ENCODE assay signal across 8 cellular contexts in genomic region chr1:235866913-235867850, GRCh38. TPM values are rescaled to one million over a fixed set of nuclear protein-coding genes. Genes with fewer than 3 reads are reported as not detected.
DNase-seq lines count a peak whose midpoint lies in the region; TF ChIP-seq lines count a peak whose summit lies in the region.

No MANE protein-coding gene starts in this region.

- H3K18ac ChIP-seq in mesenchymal stem cell (ENCODE audit: low read depth in 1 of 2, low read length in 2 of 2), result peak overlapping the region in 1 of 2 experiments; percentile 84

- H3K4me1 ChIP-seq in effector memory CD4-positive, alpha-beta T cell (ENCODE audit: control insufficient read depth, insufficient read depth, low read length, poor library complexity, severe bottlenecking), result peaks cover 15% of the 10 kb centered on the region
- H3K4me1 ChIP-seq in mesenchymal stem cell (ENCODE audit: control insufficient read depth, insufficient read depth, low read depth, low read length), result peaks cover 2% of the 10 kb centered on the region

- H3K27ac ChIP-seq in effector memory CD4-positive, alpha-beta T cell (ENCODE audit: insufficient read depth, low read length, poor library complexity, severe bottlenecking), result peak overlapping the region; percentile 99
- H3K27ac ChIP-seq in mesenchymal stem cell (ENCODE audit: low read length, poor library complexity, severe bottlenecking), result peak overlapping the region; percentile 49

- H3K23ac ChIP-seq in mesenchymal stem cell (ENCODE audit: low read length in 2 of 2), result no peak overlapping the region

- H2AFZ ChIP-seq in mesenchymal stem cell (ENCODE audit: low read depth, low read length), result peak overlapping the region; percentile 91

- H4K91ac ChIP-seq in mesenchymal stem cell (ENCODE audit: low read length), result peak overlapping the region; percentile 89

- peak overlapping the region; percentile 61 for H3K4me2 ChIP-seq in mesenchymal stem cell (ENCODE audit: low read length, poor library complexity, severe bottlenecking)

- WGBS in mesenchymal stem cell, result 5% methylated on average over 42 of the region's 56 CpGs

- H2BK12ac ChIP-seq in mesenchymal stem cell (ENCODE audit: low read length in 2 of 2), result no peak overlapping the region

- no peak for TF ChIP-seq CTCF in GM20000 (IDR thresholded peaks at IDR 0.05; ENCODE audit: extremely low read depth, missing control alignments)

- H2BK120ac ChIP-seq in mesenchymal stem cell (ENCODE audit: low read depth, low read length), result peak overlapping the region; percentile 58

- H3K9me3 ChIP-seq in effector memory CD4-positive, alpha-beta T cell (ENCODE audit: control insufficient read depth, low read length), result no peaks in the 10 kb centered on the region
- H3K9me3 ChIP-seq in mesenchymal stem cell (ENCODE audit: control insufficient read depth, low read length), result no peaks in the 10 kb centered on the region

- no peak overlapping the region for H2BK15ac ChIP-seq in mesenchymal stem cell (ENCODE audit: low read depth, poor library complexity, severe bottlenecking)

- peak overlapping the region; percentile 91 for H3K9ac ChIP-seq in mesenchymal stem cell (ENCODE audit: low read length)

- H2AK5ac ChIP-seq in mesenchymal stem cell (ENCODE audit: low read length, severe bottlenecking), result no peak overlapping the region

- H3K4ac ChIP-seq in mesenchymal stem cell (ENCODE audit: low read depth in 1 of 2, low read length in 2 of 2), result peak overlapping the region; percentile 0 to 86

- peak overlapping the region in 1 of 2 experiments; percentile 66 for H3K14ac ChIP-seq in mesenchymal stem cell (ENCODE audit: low read length in 2 of 2)

- no peaks in the 10 kb centered on the region for H3K27me3 ChIP-seq in effector memory CD4-positive, alpha-beta T cell (replicated peaks; ENCODE audit: control insufficient read depth, insufficient read depth, low read length, poor library complexity, severe bottlenecking)
- H3K27me3 ChIP-seq in mesenchymal stem cell (ENCODE audit: control insufficient read depth in 1 of 2, insufficient read depth in 1 of 2, low read length in 2 of 2), result no peaks in the 10 kb centered on the region

- no peak overlapping the region for H2BK5ac ChIP-seq in mesenchymal stem cell (ENCODE audit: low read depth, low read length, poor library complexity, severe bottlenecking)

- no peaks in the 10 kb centered on the region for H3K36me3 ChIP-seq in effector memory CD4-positive, alpha-beta T cell (ENCODE audit: control insufficient read depth, insufficient read depth, low read length)
- no peaks in the 10 kb centered on the region for H3K36me3 ChIP-seq in mesenchymal stem cell (ENCODE audit: control insufficient read depth in 1 of 2, insufficient read depth in 2 of 2, low read depth in 1 of 2, low read length in 2 of 2)

- H3K4me3 ChIP-seq in effector memory CD4-positive, alpha-beta T cell (ENCODE audit: insufficient read depth, low read depth, low read length, poor library complexity, severe bottlenecking), result peak overlapping the region; percentile 83
- H3K4me3 ChIP-seq in mesenchymal stem cell (ENCODE audit: insufficient read depth in 1 of 2, low read depth in 1 of 2, low read length in 2 of 2), result peak overlapping the region; percentile 85 to 87

- H4K8ac ChIP-seq in mesenchymal stem cell (ENCODE audit: low read length), result peak overlapping the region; percentile 100

- DNase-seq in COLO668 (lab: John Stamatoyannopoulos, UW; ENCODE audit: unreplicated experiment) (peak; percentile 98), GM20000 (ENCODE audit: low spot score) (peak; percentile 97), HT-29 (ENCODE audit: low spot score) (peak; percentile 92), mesenchymal stem cell (peak; percentile 93)
- DNase-seq in NK-92 treated with Interleukin-12 subunit alpha and Interleukin-12 subunit beta, amount 100 ng/mL, for 24 hours (lab: John Stamatoyannopoulos, UW), result peak; percentile 97
- DNase-seq in activated CD8-positive, alpha-beta memory T cell treated with anti-CD3 and anti-CD28 coated beads for 4 hours (ENCODE audit: low read depth in 2 of 2), result peak; percentile 96 to 97
- DNase-seq in effector memory CD4-positive, alpha-beta T cell, result peak; percentile 96 to 97 (median 97)
- DNase-seq in stimulated activated CD8-positive, alpha-beta memory T cell treated with anti-CD3 and anti-CD28 coated beads, Interleukin-12 subunit alpha, Interleukin-12 subunit beta, amount 100 ng/mL, for 24 hours (ENCODE audit: extremely low read depth), result peak; percentile 87

- peaks cover 14% of the 10 kb centered on the region for H3K79me1 ChIP-seq in mesenchymal stem cell (replicated peaks; ENCODE audit: low read length, poor library complexity, severe bottlenecking)

RNA-seq across cellular contexts. Expression of gene LYST, which starts 0.5 kb away (rescaled TPM):
- total RNA-seq in HT-29 (2014; rRNA removed; shearing (Covaris generic)), result 0.57 and 1.0 TPM in 2 replicates
- 4.3 TPM for polyA plus RNA-seq in mesenchymal stem cell (2013, experiment 1 of 2)
- 5.7 TPM for polyA plus RNA-seq in mesenchymal stem cell (2013, experiment 2 of 2)

Comparison
In these comparisons a context has a peak if more than half of its experiments do, and no peak if none do; other contexts are left out.
1. Peak in every context shown above with its lines: DNase-seq, H3K4me3 ChIP-seq and H3K27ac ChIP-seq.